ENCODE assay signal across 14 cellular contexts in the genomic region with DNA sequence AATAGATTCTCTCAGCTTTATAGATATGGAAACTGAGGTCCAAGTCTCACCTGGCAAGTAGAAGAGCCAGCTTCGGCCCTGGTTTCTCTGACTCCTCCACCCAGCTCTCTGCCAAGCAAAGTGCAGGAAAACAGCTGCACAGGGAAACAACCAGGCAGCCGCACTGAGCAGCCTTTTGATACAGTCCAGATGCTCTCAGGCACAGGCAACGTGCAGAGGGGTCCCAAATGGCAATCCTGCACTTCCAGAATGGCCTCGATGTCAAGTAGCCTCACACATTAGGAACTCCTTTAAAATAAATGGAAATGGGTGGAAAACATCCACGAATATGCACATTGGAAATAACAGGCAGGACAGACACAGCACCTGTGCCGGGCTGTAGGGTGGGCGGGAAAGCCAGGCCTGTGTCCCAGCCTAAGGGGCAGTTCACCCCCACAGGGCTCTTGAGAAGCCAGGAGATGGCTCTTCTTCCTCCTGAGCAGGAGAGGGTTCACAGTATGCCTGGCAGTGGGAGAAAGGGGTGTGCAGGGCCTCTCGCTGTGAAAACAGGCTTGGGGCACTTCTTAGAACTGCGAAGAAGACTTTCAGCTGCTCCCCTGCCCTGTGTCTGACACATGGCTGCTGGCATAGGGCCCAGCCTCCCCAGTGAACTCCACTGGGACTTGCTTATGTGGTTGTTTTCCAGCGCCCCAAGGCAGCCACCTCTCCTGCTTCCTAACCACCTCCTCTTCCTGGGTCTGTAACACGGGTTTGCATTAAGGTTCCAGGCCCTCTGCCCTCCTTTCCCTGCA.
DNase-seq lines count a peak whose midpoint lies in the region; ATAC-seq, FAIRE-seq and TF ChIP-seq lines count a peak whose summit lies in the region.
"Had no signal": no experiment of that assay in that cellular context is flagged by ENCODE, and none has a peak within 500 bp of the region (broad histone marks: within the 10 kb centered on the region; RNA-seq: fewer than 3 reads in every experiment).

No MANE protein-coding gene starts in this region.

- no peak for TF ChIP-seq CTCF in HEK293 (tag by site-specific recombination; IDR thresholded peaks at IDR 0.05)
- TF ChIP-seq CTCF in gastroesophageal sphincter (IDR thresholded peaks at IDR 0.05) = no peak
- no peak for TF ChIP-seq CTCF in glutamatergic neuron (IDR thresholded peaks at IDR 0.05; ENCODE audit: partially characterized antibody, unreplicated experiment)

- no peak overlapping the region for H3K4me3 ChIP-seq in HEK293 (ENCODE audit: low read depth, low read length)
- H3K4me3 ChIP-seq in gastroesophageal sphincter = no peak overlapping the region
- H3K4me3 ChIP-seq: stomach had no signal

- H3K36me3 Mint-ChIP-seq in glutamatergic neuron (ENCODE audit: unreplicated experiment) = no peaks in the 10 kb centered on the region

- peak; percentile 78 for DNase-seq in Daoy (ENCODE audit: low read depth)
- DNase-seq in SK-N-DZ (ENCODE audit: low spot score) = peak; percentile 72
- peak; percentile 35 for DNase-seq in left lobe of liver (ENCODE audit: low spot score)
- DNase-seq in H54 (ENCODE audit: insufficient read length, low spot score) = no peak
- no peak for DNase-seq in COLO668 (lab: John Stamatoyannopoulos, UW; ENCODE audit: unreplicated experiment)
- no peak for DNase-seq in glutamatergic neuron
- DNase-seq: activated CD8-positive, alpha-beta T cell treated with anti-CD3 and anti-CD28 coated beads for 36 hours; amygdala; cortex of kidney; NCI-H2227 treated with DMSO at 0.1 percent for 48 hours; stomach had no signal

- H3K27me3 Mint-ChIP-seq in glutamatergic neuron (ENCODE audit: unreplicated experiment) = peaks cover 5% of the 10 kb centered on the region

- H3K27ac Mint-ChIP-seq in glutamatergic neuron (ENCODE audit: unreplicated experiment) = no peak overlapping the region
- H3K27ac Mint-ChIP-seq: activated CD8-positive, alpha-beta T cell treated with anti-CD3 and anti-CD28 coated beads for 36 hours; activated T-helper 17 cell treated with anti-CD3 and anti-CD28 coated beads, Interleukin-2, amount 50 U/mL, for 72 hours had no signal

- no peaks in the 10 kb centered on the region for H3K4me1 ChIP-seq in HEK293 (ENCODE audit: control insufficient read depth, insufficient read depth, low read length)
- no peaks in the 10 kb centered on the region for H3K4me1 ChIP-seq in gastroesophageal sphincter
- H3K4me1 ChIP-seq: stomach had no signal

- H3K9me3 Mint-ChIP-seq in glutamatergic neuron (ENCODE audit: unreplicated experiment) = peaks cover 3% of the 10 kb centered on the region
- H3K9me3 Mint-ChIP-seq: activated CD8-positive, alpha-beta T cell treated with anti-CD3 and anti-CD28 coated beads for 36 hours; activated T-helper 17 cell treated with anti-CD3 and anti-CD28 coated beads, Interleukin-2, amount 50 U/mL, for 72 hours had no signal

- H3K27ac ChIP-seq in HEK293 (ENCODE audit: extremely low read depth, low read depth, low read length) (no peak overlapping the region), gastroesophageal sphincter (no peak overlapping the region)
- H3K27ac ChIP-seq: stomach had no signal

- peaks cover 51% of the 10 kb centered on the region for H3K27me3 ChIP-seq in gastroesophageal sphincter

- ATAC-seq in left lobe of liver (no peak), gastroesophageal sphincter (no peak)
- ATAC-seq: activated CD8-positive, alpha-beta T cell treated with anti-CD3 and anti-CD28 coated beads for 36 hours; activated T-helper 17 cell treated with anti-CD3 and anti-CD28 coated beads, Interleukin-2, amount 50 U/mL, for 72 hours had no signal

- H3K4me1 Mint-ChIP-seq in glutamatergic neuron (ENCODE audit: low read depth, unreplicated experiment) = peaks cover 2% of the 10 kb centered on the region
- H3K4me1 Mint-ChIP-seq: activated T-helper 17 cell treated with anti-CD3 and anti-CD28 coated beads, Interleukin-2, amount 50 U/mL, for 72 hours had no signal

- H3K36me3 ChIP-seq in HEK293 (ENCODE audit: control insufficient read depth in 2 of 2, insufficient read depth in 1 of 2, low read length in 2 of 2) = no peaks in the 10 kb centered on the region
- no peaks in the 10 kb centered on the region for H3K36me3 ChIP-seq in gastroesophageal sphincter
- H3K36me3 ChIP-seq: stomach had no signal

- H3K4me3 Mint-ChIP-seq in glutamatergic neuron (ENCODE audit: unreplicated experiment) = no peak overlapping the region
- H3K4me3 Mint-ChIP-seq: activated CD8-positive, alpha-beta T cell treated with anti-CD3 and anti-CD28 coated beads for 36 hours; activated T-helper 17 cell treated with anti-CD3 and anti-CD28 coated beads, Interleukin-2, amount 50 U/mL, for 72 hours had no signal

- no peak for TF ChIP-seq EP300 in gastroesophageal sphincter (IDR thresholded peaks at IDR 0.05)

- CTCF ChIA-PET in HEK293 (lab: Yijun Ruan, JAX) = no interaction called here

- FAIRE-seq in H54 (lab: Jason Lieb, UNC) = no peak

- WGBS in gastroesophageal sphincter (ENCODE audit: low coverage in 1 of 2), 2 donors = 40 to 52% methylated on average over 3 to 5 of the region's 11 CpGs

- no peak for TF ChIP-seq POLR2A in gastroesophageal sphincter (IDR thresholded peaks at IDR 0.05)
- TF ChIP-seq POLR2A in H54 (IDR thresholded peaks at IDR 0.05; ENCODE audit: low read depth, low read length) = no peak

- POLR2A ChIA-PET in HEK293 (lab: Yijun Ruan, JAX) = no interaction called here

- H3K9me3 ChIP-seq in HEK293 (ENCODE audit: control insufficient read depth, insufficient read depth, low read depth, low read length) (no peaks in the 10 kb centered on the region), gastroesophageal sphincter (no peaks in the 10 kb centered on the region)
- H3K9me3 ChIP-seq: stomach had no signal

TF ChIP-seq in HEK293, 187 proteins besides CTCF, POLR2A, EP300 and RAD21:
- no peak for TF ChIP-seq MEIS1 (CRISPR knock-in tag; IDR thresholded peaks at IDR 0.05; ENCODE audit: borderline replicate concordance)
- TF ChIP-seq, protein P1, sequence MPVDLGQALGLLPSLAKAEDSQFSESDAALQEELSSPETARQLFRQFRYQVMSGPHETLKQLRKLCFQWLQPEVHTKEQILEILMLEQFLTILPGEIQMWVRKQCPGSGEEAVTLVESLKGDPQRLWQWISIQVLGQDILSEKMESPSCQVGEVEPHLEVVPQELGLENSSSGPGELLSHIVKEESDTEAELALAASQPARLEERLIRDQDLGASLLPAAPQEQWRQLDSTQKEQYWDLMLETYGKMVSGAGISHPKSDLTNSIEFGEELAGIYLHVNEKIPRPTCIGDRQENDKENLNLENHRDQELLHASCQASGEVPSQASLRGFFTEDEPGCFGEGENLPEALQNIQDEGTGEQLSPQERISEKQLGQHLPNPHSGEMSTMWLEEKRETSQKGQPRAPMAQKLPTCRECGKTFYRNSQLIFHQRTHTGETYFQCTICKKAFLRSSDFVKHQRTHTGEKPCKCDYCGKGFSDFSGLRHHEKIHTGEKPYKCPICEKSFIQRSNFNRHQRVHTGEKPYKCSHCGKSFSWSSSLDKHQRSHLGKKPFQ (tag by site-specific recombination; IDR thresholded peaks at IDR 0.05) = no peak
- TF ChIP-seq ZIC2 (tag by site-specific recombination; IDR thresholded peaks at IDR 0.05) = peak; percentile 72
- 0 out of 2 replicates have a peak, but pooled peaks have one; percentile 15 for TF ChIP-seq GLIS1 (tag by site-specific recombination; IDR thresholded peaks at IDR 0.05)
- no peak for TF ChIP-seq ZNF529 (tag by site-specific recombination; IDR thresholded peaks at IDR 0.05; ENCODE audit: insufficient replicate concordance)
- TF ChIP-seq ZNF169 (tag by site-specific recombination; IDR thresholded peaks at IDR 0.05) = no peak
- TF ChIP-seq, protein P2, sequence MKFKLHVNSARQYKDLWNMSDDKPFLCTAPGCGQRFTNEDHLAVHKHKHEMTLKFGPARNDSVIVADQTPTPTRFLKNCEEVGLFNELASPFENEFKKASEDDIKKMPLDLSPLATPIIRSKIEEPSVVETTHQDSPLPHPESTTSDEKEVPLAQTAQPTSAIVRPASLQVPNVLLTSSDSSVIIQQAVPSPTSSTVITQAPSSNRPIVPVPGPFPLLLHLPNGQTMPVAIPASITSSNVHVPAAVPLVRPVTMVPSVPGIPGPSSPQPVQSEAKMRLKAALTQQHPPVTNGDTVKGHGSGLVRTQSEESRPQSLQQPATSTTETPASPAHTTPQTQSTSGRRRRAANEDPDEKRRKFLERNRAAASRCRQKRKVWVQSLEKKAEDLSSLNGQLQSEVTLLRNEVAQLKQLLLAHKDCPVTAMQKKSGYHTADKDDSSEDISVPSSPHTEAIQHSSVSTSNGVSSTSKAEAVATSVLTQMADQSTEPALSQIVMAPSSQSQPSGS (tag by site-specific recombination; IDR thresholded peaks at IDR 0.05; ENCODE audit: low read depth) = no peak
- no peak for TF ChIP-seq ZNF404 (tag by site-specific recombination; IDR thresholded peaks at IDR 0.05)
- no peak for TF ChIP-seq ZFP3 (tag by site-specific recombination; IDR thresholded peaks at IDR 0.05; ENCODE audit: low read depth)
TF ChIP-seq in HEK293: peak in this region for 2.

Comparison
In these comparisons a context has a peak if more than half of its experiments do, and no peak if none do; other contexts are left out.
1. DNase-seq: peak in Daoy (single experiment), SK-N-DZ (single experiment) and left lobe of liver (single experiment); none in H54 (single experiment), COLO668 (single experiment) and glutamatergic neuron (single experiment).